Comparison of ENCODE assay signal across 13 cellular contexts in the genomic region with DNA sequence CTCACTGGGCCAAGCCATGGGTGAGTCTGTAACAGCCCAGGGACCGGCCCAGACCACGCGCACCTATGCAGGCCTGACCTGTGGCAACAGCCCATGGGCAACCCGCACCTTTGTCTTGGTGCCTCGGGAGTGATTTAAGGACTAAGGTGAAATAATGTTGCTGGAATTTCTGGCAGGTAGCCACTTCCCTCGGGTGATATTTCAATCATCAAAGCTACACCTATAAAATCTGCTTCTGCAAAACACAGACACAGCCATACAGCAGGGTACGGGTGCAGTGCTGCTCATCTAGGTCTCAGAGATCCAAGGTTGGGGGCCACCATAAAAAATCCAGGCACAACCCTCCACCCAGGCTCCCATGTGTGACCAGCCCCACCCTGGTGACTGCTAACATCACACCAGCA. TPM values are rescaled to one million over a fixed set of nuclear protein-coding genes. Genes with fewer than 3 reads are reported as not detected.
DNase-seq lines count a peak whose midpoint lies in the region; ATAC-seq, FAIRE-seq and TF ChIP-seq lines count a peak whose summit lies in the region.
"Had no signal": no experiment of that assay in that cellular context is flagged by ENCODE, and none has a peak within 500 bp of the region (broad histone marks: within the 10 kb centered on the region; RNA-seq: fewer than 3 reads in every experiment).

No MANE protein-coding gene starts in this region.

- H3K4me3 ChIP-seq in upper lobe of right lung (no peak overlapping the region), OCI-LY7 (ENCODE audit: low read depth, low read length, poor library complexity, severe bottlenecking) (no peak overlapping the region)
- H3K4me3 ChIP-seq: heart right ventricle, vagina had no signal

- H3K9me2 ChIP-seq in OCI-LY7 (ENCODE audit: insufficient read depth, low read length): no peaks in the 10 kb centered on the region

- H3K36me3 ChIP-seq in upper lobe of right lung: no peaks in the 10 kb centered on the region
- no peaks in the 10 kb centered on the region for H3K36me3 ChIP-seq in OCI-LY7 (ENCODE audit: insufficient read depth, low read length)
- H3K36me3 ChIP-seq: heart right ventricle had no signal

- H3K9me3 ChIP-seq in upper lobe of right lung: no peaks in the 10 kb centered on the region
- no peaks in the 10 kb centered on the region for H3K9me3 ChIP-seq in OCI-LY7 (ENCODE audit: low read length)
- H3K9me3 ChIP-seq: vagina had no signal

- CTCF ChIA-PET in activated CD8-positive, alpha-beta T cell treated with anti-CD3 and anti-CD28 coated beads for 36 hours (lab: Charles Lee): no interaction called here
- CTCF ChIA-PET in OCI-LY7 (lab: Charles Lee; ENCODE audit: unreplicated experiment): no interaction called here

- H3K27ac Mint-ChIP-seq in activated CD8-positive, alpha-beta T cell treated with anti-CD3 and anti-CD28 coated beads for 36 hours: no peak overlapping the region
- H3K27ac Mint-ChIP-seq: memory B cell, T-helper 17 cell had no signal

- H2AFZ ChIP-seq in OCI-LY7 (ENCODE audit: low read length): no peak overlapping the region

- DNase-seq in NCI-H748 (lab: John Stamatoyannopoulos, UW; ENCODE audit: unreplicated experiment): peak; percentile 40
- no peak for DNase-seq in NCI-H748 treated with DMSO at 0.1 percent for 48 hours (lab: John Stamatoyannopoulos, UW)
- peak; percentile 38 to 91 for DNase-seq in T47D (ENCODE audit: low read depth in 1 of 2, low spot score in 1 of 2)
- DNase-seq in left kidney (ENCODE audit: low read depth, low spot score): peak; percentile 56
- DNase-seq in upper lobe of right lung: no peak
- no peak for DNase-seq in activated CD8-positive, alpha-beta T cell treated with anti-CD3 and anti-CD28 coated beads for 36 hours
- no peak for DNase-seq in OCI-LY7 (ENCODE audit: low spot score)
- DNase-seq in HTR-8/SVneo (ENCODE audit: insufficient read length, low spot score): no peak
- DNase-seq: activated CD4-positive, alpha-beta T cell treated with anti-CD3 and anti-CD28 coated beads, Interleukin-2, amount 50 U/mL, for 4 hours; heart right ventricle; T-helper 17 cell had no signal

- TF ChIP-seq CTCF in upper lobe of right lung (IDR thresholded peaks at IDR 0.05) (no peak), OCI-LY7 (conservative IDR thresholded peaks at IDR 0.05; ENCODE audit: low read length) (no peak)
- no peak for TF ChIP-seq CTCF in activated CD8-positive, alpha-beta T cell treated with anti-CD3 and anti-CD28 coated beads for 36 hours (IDR thresholded peaks at IDR 0.05)

- H3K27me3 Mint-ChIP-seq in activated CD8-positive, alpha-beta T cell treated with anti-CD3 and anti-CD28 coated beads for 36 hours: no peaks in the 10 kb centered on the region
- H3K27me3 Mint-ChIP-seq: memory B cell had no signal

- POLR2A ChIA-PET in activated CD8-positive, alpha-beta T cell treated with anti-CD3 and anti-CD28 coated beads for 36 hours (lab: Charles Lee): interaction anchor here (0.6 kb wide), 1 partner anchor 54 kb away, joined by 3 read pairs; no protein-coding TSS in a partner anchor
- POLR2A ChIA-PET in OCI-LY7 (lab: Charles Lee): no interaction called here

- H3K4me1 Mint-ChIP-seq in activated CD8-positive, alpha-beta T cell treated with anti-CD3 and anti-CD28 coated beads for 36 hours (ENCODE audit: low read depth): no peaks in the 10 kb centered on the region
- H3K4me1 Mint-ChIP-seq: memory B cell, T-helper 17 cell had no signal

- in situ Hi-C loops in T47D (cut with HindIII; ENCODE audit: low pct_unique_long_range_greater_than_20kb, low sequenced_read_pairs): no loop called here

- no peak for FAIRE-seq in HTR-8/SVneo (lab: Jason Lieb, UNC)

- no TSS peak for BruUV-seq in OCI-LY7 (replicated peaks; lab: Mats Ljungman, UMichigan)

- intact Hi-C loops in upper lobe of right lung (cut with DNase I): no loop called here
- intact Hi-C loops in activated CD8-positive, alpha-beta T cell treated with anti-CD3 and anti-CD28 coated beads for 36 hours (cut with micrococcal nuclease): no loop called here
- intact Hi-C loops in OCI-LY7 (cut with micrococcal nuclease; ENCODE audit: unreplicated experiment): no loop called here

- H3K36me3 Mint-ChIP-seq in activated CD8-positive, alpha-beta T cell treated with anti-CD3 and anti-CD28 coated beads for 36 hours (ENCODE audit: low read depth): no peaks in the 10 kb centered on the region
- H3K36me3 Mint-ChIP-seq: memory B cell had no signal

- H3K4me1 ChIP-seq in upper lobe of right lung (peaks cover 3% of the 10 kb centered on the region), OCI-LY7 (ENCODE audit: insufficient read depth, low read length, poor library complexity, severe bottlenecking) (no peaks in the 10 kb centered on the region)
- H3K4me1 ChIP-seq: heart right ventricle had no signal

- no peak overlapping the region for H3K27ac ChIP-seq in upper lobe of right lung
- no peak overlapping the region for H3K27ac ChIP-seq in OCI-LY7 (ENCODE audit: low read depth, low read length, poor library complexity, severe bottlenecking)
- H3K27ac ChIP-seq: heart right ventricle, vagina had no signal

- H4K20me1 ChIP-seq in OCI-LY7 (ENCODE audit: insufficient read depth, low read length): no peaks in the 10 kb centered on the region

- H3K4me2 ChIP-seq in OCI-LY7 (ENCODE audit: low read length): no peak overlapping the region

- H3K27me3 ChIP-seq in upper lobe of right lung: no peaks in the 10 kb centered on the region
- H3K27me3 ChIP-seq: vagina had no signal

- H3K4me3 Mint-ChIP-seq in activated CD8-positive, alpha-beta T cell treated with anti-CD3 and anti-CD28 coated beads for 36 hours: no peak overlapping the region
- H3K4me3 Mint-ChIP-seq: memory B cell, T-helper 17 cell had no signal

- peak; percentile 79 for ATAC-seq in upper lobe of right lung
- ATAC-seq in activated CD8-positive, alpha-beta T cell treated with anti-CD3 and anti-CD28 coated beads for 36 hours: no peak
- ATAC-seq: heart right ventricle, T-helper 17 cell had no signal

- no peaks in the 10 kb centered on the region for H3K9me3 Mint-ChIP-seq in activated CD8-positive, alpha-beta T cell treated with anti-CD3 and anti-CD28 coated beads for 36 hours

- H3K79me2 ChIP-seq in OCI-LY7 (ENCODE audit: insufficient read depth, low read depth, low read length): no peaks in the 10 kb centered on the region

RNA-seq across cellular contexts. Expression of a gene that starts 44.4 kb away (rescaled TPM):
- total RNA-seq in upper lobe of right lung: 58.7 TPM
- total RNA-seq in activated CD8-positive, alpha-beta T cell treated with anti-CD3 and anti-CD28 coated beads for 36 hours: not detected
- total RNA-seq in OCI-LY7 (2014; rRNA removed; shearing (Covaris generic)): not detected in 2 replicates
- total RNA-seq in OCI-LY7 (2022): not detected in 2 replicates

Comparison
In these comparisons a context has a peak if more than half of its experiments do, and no peak if none do; other contexts are left out.
1. DNase-seq: peak in NCI-H748 (single experiment), T47D (2 of 2) and left kidney (single experiment); none in NCI-H748 treated with DMSO at 0.1 percent for 48 hours (single experiment), upper lobe of right lung (single experiment), activated CD8-positive, alpha-beta T cell treated with anti-CD3 and anti-CD28 coated beads for 36 hours (single experiment), OCI-LY7 (single experiment) and HTR-8/SVneo (single experiment).
2. RNA of a gene that starts 44.4 kb away (total RNA-seq): 58.7 TPM in upper lobe of right lung (single experiment); not detected in activated CD8-positive, alpha-beta T cell treated with anti-CD3 and anti-CD28 coated beads for 36 hours and not detected in OCI-LY7; every median in the first group is over 10 times any median in the second.